8 cellular contexts compared by ENCODE assay signal in the genomic region with DNA sequence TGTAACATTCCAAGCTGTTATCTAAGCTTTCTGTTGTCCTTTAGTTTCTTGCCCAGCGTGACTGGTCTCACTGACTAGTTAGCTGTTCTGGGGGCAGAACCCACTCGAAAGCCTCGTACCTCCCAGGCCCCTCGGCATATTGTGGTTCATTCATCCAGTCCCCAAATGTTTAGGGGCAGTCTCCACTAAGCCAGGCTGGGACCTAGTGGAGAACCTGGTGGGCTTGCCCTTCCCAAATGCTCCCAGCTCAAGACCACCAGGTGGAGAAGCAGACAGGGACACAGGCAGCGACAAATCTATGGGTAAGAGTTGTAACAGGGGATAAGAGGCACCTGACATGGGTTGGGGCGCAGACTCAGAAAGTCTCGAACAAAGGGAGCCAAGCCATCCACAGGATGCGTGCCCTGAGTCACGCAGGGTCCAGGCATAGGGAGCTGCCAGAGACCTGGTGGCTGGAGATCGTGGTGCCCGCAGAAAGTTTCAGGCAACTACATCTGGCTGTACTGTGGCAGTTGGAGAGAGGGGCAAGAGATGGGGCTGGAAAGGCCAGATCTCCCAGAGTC. TPM values are rescaled to one million over a fixed set of nuclear protein-coding genes. Genes with fewer than 3 reads are reported as not detected.
A peak's percentile ranks its signal among the peaks of the same experiment; 100 is the strongest.
DNase-seq lines count a peak whose midpoint lies in the region; ATAC-seq and TF ChIP-seq lines count a peak whose summit lies in the region.

No MANE protein-coding gene starts in this region.

- no peaks in the 10 kb centered on the region for H3K27me3 Mint-ChIP-seq in CD4-positive, CD25-positive, alpha-beta regulatory T cell
- no peaks in the 10 kb centered on the region for H3K27me3 Mint-ChIP-seq in endodermal cell (ENCODE audit: insufficient read depth)

- H3K9ac ChIP-seq in PC-3 (ENCODE audit: low read length) (peak overlapping the region; percentile 74), endodermal cell (ENCODE audit: extremely low read depth, low read length, poor library complexity, severe bottlenecking) (peak overlapping the region; percentile 79)

- BruUV-seq in PC-3 (replicated peaks; lab: Mats Ljungman, UMichigan): TSS peak; percentile 97

- DNase-seq in CD4-positive, CD25-positive, alpha-beta regulatory T cell: peak in 1 of 3 donors; percentile 61
- DNase-seq in PC-3: no peak
- no peak for DNase-seq in endodermal cell
- DNase-seq in osteoblast (ENCODE audit: insufficient read length, low spot score, missing footprints): peak; percentile 1
- no peak for DNase-seq in D341Med (ENCODE audit: low spot score)
- no peak for DNase-seq in GM03348 (ENCODE audit: low spot score)

- H3F3A ChIP-seq in PC-3 (ENCODE audit: low read length, unreplicated experiment): no peaks in the 10 kb centered on the region

- H3K4me3 Mint-ChIP-seq in CD4-positive, CD25-positive, alpha-beta regulatory T cell: peak overlapping the region; percentile 94 to 98 (median 94)
- H3K4me3 Mint-ChIP-seq in endodermal cell: peak overlapping the region; percentile 61

- H2AFZ ChIP-seq in PC-3 (ENCODE audit: low read length) (peak overlapping the region; percentile 97), osteoblast (ENCODE audit: low read length) (peak overlapping the region; percentile 86)

- H3K4me2 ChIP-seq in PC-3 (ENCODE audit: low read length) (peak overlapping the region; percentile 100), osteoblast (ENCODE audit: insufficient read depth, low read length) (peak overlapping the region; percentile 91)

- TF ChIP-seq CTCF in PC-3 (conservative IDR thresholded peaks at IDR 0.05; ENCODE audit: low read depth, low read length) (no peak), endodermal cell (conservative IDR thresholded peaks at IDR 0.05) (no peak), osteoblast (IDR thresholded peaks at IDR 0.05; ENCODE audit: extremely low read depth, low read depth, low read length) (no peak)

- CTCF ChIA-PET in PC-3 (lab: Charles Lee): interaction anchor here (0.6 to 1.0 kb wide), 2 partner anchors 26 to 136 kb away, joined by 3 to 4 read pairs; no protein-coding TSS in a partner anchor

- H3K79me2 ChIP-seq in PC-3 (ENCODE audit: low read length) (peaks cover 37% of the 10 kb centered on the region), osteoblast (ENCODE audit: insufficient read depth, low read length) (peaks cover 38% of the 10 kb centered on the region)

- H3K9me3 Mint-ChIP-seq in CD4-positive, CD25-positive, alpha-beta regulatory T cell: no peaks in the 10 kb centered on the region
- no peaks in the 10 kb centered on the region for H3K9me3 Mint-ChIP-seq in endodermal cell

- H3K27ac ChIP-seq in CD4-positive, CD25-positive, alpha-beta regulatory T cell (ENCODE audit: insufficient read depth, low read length, poor library complexity, severe bottlenecking): peak overlapping the region; percentile 78
- H3K27ac ChIP-seq in PC-3 (ENCODE audit: low read length) (no peak overlapping the region), endodermal cell (ENCODE audit: low read depth, low read length) (peak overlapping the region; percentile 94), osteoblast (ENCODE audit: low read depth, low read length) (peak overlapping the region; percentile 79)

- H3K4me3 ChIP-seq in CD4-positive, CD25-positive, alpha-beta regulatory T cell (ENCODE audit: low read depth, low read length): peak overlapping the region; percentile 63
- H3K4me3 ChIP-seq in PC-3 (ENCODE audit: low read length) (peak overlapping the region; percentile 80), endodermal cell (ENCODE audit: low read length) (peak overlapping the region; percentile 62), osteoblast (ENCODE audit: insufficient read depth, low read length) (peak overlapping the region; percentile 89)

- 81 to 83% methylated on average over 8 to 11 of the region's 11 CpGs for WGBS in endodermal cell (ENCODE audit: insufficient coverage in 1 of 2, insufficient read length in 1 of 2), 2 experiments

- H3K27me3 ChIP-seq in CD4-positive, CD25-positive, alpha-beta regulatory T cell (ENCODE audit: control insufficient read depth, insufficient read depth, low read length): no peaks in the 10 kb centered on the region
- H3K27me3 ChIP-seq in PC-3 (ENCODE audit: low read length) (no peaks in the 10 kb centered on the region), endodermal cell (ENCODE audit: control insufficient read depth, insufficient read depth, low read length, poor library complexity, severe bottlenecking) (no peaks in the 10 kb centered on the region), osteoblast (ENCODE audit: insufficient read depth, low read length) (no peaks in the 10 kb centered on the region)

- intact Hi-C loops in PC-3 (cut with micrococcal nuclease): loop anchor here (2.0 kb wide), 1 partner anchor 53 kb away; no protein-coding TSS in a partner anchor

- H3K27ac Mint-ChIP-seq in CD4-positive, CD25-positive, alpha-beta regulatory T cell: peak overlapping the region; percentile 88 to 97 (median 96)
- H3K27ac Mint-ChIP-seq in endodermal cell: peak overlapping the region; percentile 99

- peaks cover 11% of the 10 kb centered on the region for H3K36me3 Mint-ChIP-seq in CD4-positive, CD25-positive, alpha-beta regulatory T cell
- peaks cover 3% of the 10 kb centered on the region for H3K36me3 Mint-ChIP-seq in endodermal cell (ENCODE audit: low read depth)

- peaks cover 43% of the 10 kb centered on the region for H3K4me1 ChIP-seq in CD4-positive, CD25-positive, alpha-beta regulatory T cell (ENCODE audit: control insufficient read depth, insufficient read depth, low read length, poor library complexity, severe bottlenecking)
- H3K4me1 ChIP-seq in PC-3 (ENCODE audit: insufficient read depth, low read length) (peaks cover 22% of the 10 kb centered on the region), endodermal cell (ENCODE audit: control insufficient read depth, insufficient read depth, low read length) (peaks cover 22% of the 10 kb centered on the region), osteoblast (ENCODE audit: insufficient read depth, low read length) (peaks cover 37% of the 10 kb centered on the region)

- H4K20me1 ChIP-seq in PC-3 (ENCODE audit: low read length) (peaks cover 8% of the 10 kb centered on the region; the same call in 1 of the 2 replicates), osteoblast (ENCODE audit: insufficient read depth, low read length) (peaks cover 34% of the 10 kb centered on the region)

- H3K9me3 ChIP-seq in CD4-positive, CD25-positive, alpha-beta regulatory T cell (ENCODE audit: control insufficient read depth in 2 of 2, low read length in 2 of 2): no peaks in the 10 kb centered on the region
- H3K9me3 ChIP-seq in PC-3 (ENCODE audit: low read length): no peaks in the 10 kb centered on the region
- H3K9me3 ChIP-seq in endodermal cell (ENCODE audit: control insufficient read depth, low read length): no peaks in the 10 kb centered on the region
- no peaks in the 10 kb centered on the region for H3K9me3 ChIP-seq in osteoblast (ENCODE audit: low read depth, low read length)

- no peak for ATAC-seq in CD4-positive, CD25-positive, alpha-beta regulatory T cell (ENCODE audit: low read depth in 2 of 2)
- ATAC-seq in PC-3 (no peak), GM21723 (IDR thresholded peaks at IDR 0.05; ENCODE audit: unreplicated experiment) (no peak), HG02970 (IDR thresholded peaks at IDR 0.05; ENCODE audit: low FRiP score, unreplicated experiment) (no peak)

- POLR2A ChIA-PET in PC-3 (lab: Charles Lee; ENCODE audit: unreplicated experiment): no interaction called here

- H3K4me1 Mint-ChIP-seq in CD4-positive, CD25-positive, alpha-beta regulatory T cell: peaks cover 5 to 42% (median 26%) of the 10 kb centered on the region in 4 donors
- peaks cover 36% of the 10 kb centered on the region for H3K4me1 Mint-ChIP-seq in endodermal cell

- no peaks in the 10 kb centered on the region for H3K36me3 ChIP-seq in CD4-positive, CD25-positive, alpha-beta regulatory T cell (ENCODE audit: control insufficient read depth, insufficient read depth, low read length)
- H3K36me3 ChIP-seq in PC-3 (ENCODE audit: low read depth, low read length) (no peaks in the 10 kb centered on the region), endodermal cell (ENCODE audit: control insufficient read depth, insufficient read depth, low read length) (no peaks in the 10 kb centered on the region), osteoblast (ENCODE audit: insufficient read depth, low read length) (no peaks in the 10 kb centered on the region)

- no peaks in the 10 kb centered on the region for H3K9me2 ChIP-seq in PC-3 (replicated peaks; ENCODE audit: low read length)

RNA-seq across cellular contexts. Expression of a gene that starts 0.9 kb away (rescaled TPM):
- 402 TPM for total RNA-seq in CD4-positive, CD25-positive, alpha-beta regulatory T cell
- 100 to 1,000 TPM; 140 to 190 (median 177) TPM for polyA plus RNA-seq in CD4-positive, CD25-positive, alpha-beta regulatory T cell
- total RNA-seq in PC-3 (2014; rRNA removed) (10.8 and 26.1 TPM in 2 replicates), endodermal cell (10 to 100 TPM; 56.7 to 60.8 TPM), osteoblast (18.0 and 20.6 TPM in 2 replicates)
- polyA plus RNA-seq in endodermal cell (2013, experiment 1 of 2): 21.5 TPM
- polyA plus RNA-seq in endodermal cell (2013, experiment 2 of 2): 20.4 TPM

RNA-seq across cellular contexts. Expression of a gene that starts 44.0 kb away (rescaled TPM):
- total RNA-seq in CD4-positive, CD25-positive, alpha-beta regulatory T cell: 35.7 TPM
- 10 to 100 TPM; 27.5 to 30.6 (median 29.7) TPM for polyA plus RNA-seq in CD4-positive, CD25-positive, alpha-beta regulatory T cell
- total RNA-seq in PC-3 (2014; rRNA removed): 32.0 and 33.0 TPM in 2 replicates
- 10 to 100 TPM; 45.7 TPM for total RNA-seq in endodermal cell
- polyA plus RNA-seq in endodermal cell (2013, experiment 1 of 2): 39.5 TPM
- polyA plus RNA-seq in endodermal cell (2013, experiment 2 of 2): 35.1 TPM
- 10.1 and 11.5 TPM in 2 replicates for total RNA-seq in osteoblast

RNA-seq across cellular contexts. Expression of a gene that starts 51.1 kb away (rescaled TPM):
- total RNA-seq in CD4-positive, CD25-positive, alpha-beta regulatory T cell: 3.3 TPM
- polyA plus RNA-seq in CD4-positive, CD25-positive, alpha-beta regulatory T cell: 1 to 10 TPM in 1 of 4 donors, under 1 TPM in 2, not detected in 1; 0.22 to 1.1 (median 0.81) TPM
- total RNA-seq in PC-3 (2014; rRNA removed) (5.1 and 5.4 TPM in 2 replicates), endodermal cell (1 to 10 TPM; 6.6 to 9.3 TPM), osteoblast (2.2 and 3.5 TPM in 2 replicates)
- polyA plus RNA-seq in endodermal cell (2013, experiment 1 of 2): 3.7 TPM
- 3.3 TPM for polyA plus RNA-seq in endodermal cell (2013, experiment 2 of 2)
